Comparison of ENCODE assay signal across 1 cellular context in genomic region chr20:3924304-3925112, GRCh38.
TF ChIP-seq lines count a peak whose summit lies in the region.

No MANE protein-coding gene starts in this region.

TF ChIP-seq in HepG2, 621 proteins besides CTCF, POLR2A, EP300 and RAD21 (continues in another document):
- TF ChIP-seq FOXK2 (IDR thresholded peaks at IDR 0.05) (no peak), PAF1 (CRISPR knock-in tag; IDR thresholded peaks at IDR 0.05) (no peak), ZNF761 (CRISPR knock-in tag; conservative IDR thresholded peaks at IDR 0.05) (no peak), RBM22 (optimal IDR thresholded peaks at IDR 0.05; ENCODE audit: low read length) (peak; percentile 98), AGO2 (optimal IDR thresholded peaks at IDR 0.05; ENCODE audit: low read depth, low read length) (peak; percentile 93), PRPF4 (IDR thresholded peaks at IDR 0.05; ENCODE audit: low read depth, low read length, poor library complexity, severe bottlenecking) (no peak), BCL6 (CRISPR knock-in tag; IDR thresholded peaks at IDR 0.05) (no peak), LRRFIP1 (CRISPR knock-in tag; conservative IDR thresholded peaks at IDR 0.05) (no peak), ZNF547 (CRISPR knock-in tag; IDR thresholded peaks at IDR 0.05) (peak; percentile 47; the same call in 1 of the 2 replicates), SALL1 (CRISPR knock-in tag; IDR thresholded peaks at IDR 0.05) (no peak), E2F2 (CRISPR knock-in tag; IDR thresholded peaks at IDR 0.05; ENCODE audit: borderline replicate concordance) (no peak), REL (CRISPR knock-in tag; conservative IDR thresholded peaks at IDR 0.05) (no peak), RFX5 (IDR thresholded peaks at IDR 0.05; ENCODE audit: low read depth, low read length) (no peak), ZSCAN12 (CRISPR knock-in tag; IDR thresholded peaks at IDR 0.05) (no peak), ZC3H13 (CRISPR knock-in tag; IDR thresholded peaks at IDR 0.05) (no peak), ZNF749 (CRISPR knock-in tag; IDR thresholded peaks at IDR 0.05; ENCODE audit: borderline replicate concordance) (0 out of 2 replicates have a peak, but pooled peaks have one; percentile 26), ARNTL (CRISPR knock-in tag; IDR thresholded peaks at IDR 0.05) (no peak), ZNF256 (CRISPR knock-in tag; conservative IDR thresholded peaks at IDR 0.05) (no peak), RARA (CRISPR knock-in tag; IDR thresholded peaks at IDR 0.05) (no peak), ZHX2 (IDR thresholded peaks at IDR 0.05; ENCODE audit: low read depth) (no peak), ZHX2 (CRISPR knock-in tag; IDR thresholded peaks at IDR 0.05; ENCODE audit: borderline replicate concordance) (no peak), MTF1 (CRISPR knock-in tag; IDR thresholded peaks at IDR 0.05) (no peak), SNAI1 (CRISPR knock-in tag; IDR thresholded peaks at IDR 0.05; ENCODE audit: borderline replicate concordance) (no peak), ZNF792 (CRISPR knock-in tag; IDR thresholded peaks at IDR 0.05) (no peak), PHB2 (IDR thresholded peaks at IDR 0.05; ENCODE audit: partially characterized antibody) (no peak), HES4 (CRISPR knock-in tag; IDR thresholded peaks at IDR 0.05; ENCODE audit: borderline replicate concordance) (0 out of 2 replicates have a peak, but pooled peaks have one; percentile 49), SIN3A (IDR thresholded peaks at IDR 0.05; ENCODE audit: borderline replicate concordance, low read depth, low read length) (no peak), THAP11 (CRISPR knock-in tag; IDR thresholded peaks at IDR 0.05) (no peak), HNF4G (IDR thresholded peaks at IDR 0.05; ENCODE audit: borderline replicate concordance, low read depth, low read length) (no peak), HNF4G (CRISPR knock-in tag; IDR thresholded peaks at IDR 0.05; ENCODE audit: borderline replicate concordance, low read depth) (no peak), ZNF710 (CRISPR knock-in tag; IDR thresholded peaks at IDR 0.05; ENCODE audit: borderline replicate concordance) (no peak), SP4 (CRISPR knock-in tag; IDR thresholded peaks at IDR 0.05) (0 out of 2 replicates have a peak, but pooled peaks have one; percentile 34)
- TF ChIP-seq, protein P1, sequence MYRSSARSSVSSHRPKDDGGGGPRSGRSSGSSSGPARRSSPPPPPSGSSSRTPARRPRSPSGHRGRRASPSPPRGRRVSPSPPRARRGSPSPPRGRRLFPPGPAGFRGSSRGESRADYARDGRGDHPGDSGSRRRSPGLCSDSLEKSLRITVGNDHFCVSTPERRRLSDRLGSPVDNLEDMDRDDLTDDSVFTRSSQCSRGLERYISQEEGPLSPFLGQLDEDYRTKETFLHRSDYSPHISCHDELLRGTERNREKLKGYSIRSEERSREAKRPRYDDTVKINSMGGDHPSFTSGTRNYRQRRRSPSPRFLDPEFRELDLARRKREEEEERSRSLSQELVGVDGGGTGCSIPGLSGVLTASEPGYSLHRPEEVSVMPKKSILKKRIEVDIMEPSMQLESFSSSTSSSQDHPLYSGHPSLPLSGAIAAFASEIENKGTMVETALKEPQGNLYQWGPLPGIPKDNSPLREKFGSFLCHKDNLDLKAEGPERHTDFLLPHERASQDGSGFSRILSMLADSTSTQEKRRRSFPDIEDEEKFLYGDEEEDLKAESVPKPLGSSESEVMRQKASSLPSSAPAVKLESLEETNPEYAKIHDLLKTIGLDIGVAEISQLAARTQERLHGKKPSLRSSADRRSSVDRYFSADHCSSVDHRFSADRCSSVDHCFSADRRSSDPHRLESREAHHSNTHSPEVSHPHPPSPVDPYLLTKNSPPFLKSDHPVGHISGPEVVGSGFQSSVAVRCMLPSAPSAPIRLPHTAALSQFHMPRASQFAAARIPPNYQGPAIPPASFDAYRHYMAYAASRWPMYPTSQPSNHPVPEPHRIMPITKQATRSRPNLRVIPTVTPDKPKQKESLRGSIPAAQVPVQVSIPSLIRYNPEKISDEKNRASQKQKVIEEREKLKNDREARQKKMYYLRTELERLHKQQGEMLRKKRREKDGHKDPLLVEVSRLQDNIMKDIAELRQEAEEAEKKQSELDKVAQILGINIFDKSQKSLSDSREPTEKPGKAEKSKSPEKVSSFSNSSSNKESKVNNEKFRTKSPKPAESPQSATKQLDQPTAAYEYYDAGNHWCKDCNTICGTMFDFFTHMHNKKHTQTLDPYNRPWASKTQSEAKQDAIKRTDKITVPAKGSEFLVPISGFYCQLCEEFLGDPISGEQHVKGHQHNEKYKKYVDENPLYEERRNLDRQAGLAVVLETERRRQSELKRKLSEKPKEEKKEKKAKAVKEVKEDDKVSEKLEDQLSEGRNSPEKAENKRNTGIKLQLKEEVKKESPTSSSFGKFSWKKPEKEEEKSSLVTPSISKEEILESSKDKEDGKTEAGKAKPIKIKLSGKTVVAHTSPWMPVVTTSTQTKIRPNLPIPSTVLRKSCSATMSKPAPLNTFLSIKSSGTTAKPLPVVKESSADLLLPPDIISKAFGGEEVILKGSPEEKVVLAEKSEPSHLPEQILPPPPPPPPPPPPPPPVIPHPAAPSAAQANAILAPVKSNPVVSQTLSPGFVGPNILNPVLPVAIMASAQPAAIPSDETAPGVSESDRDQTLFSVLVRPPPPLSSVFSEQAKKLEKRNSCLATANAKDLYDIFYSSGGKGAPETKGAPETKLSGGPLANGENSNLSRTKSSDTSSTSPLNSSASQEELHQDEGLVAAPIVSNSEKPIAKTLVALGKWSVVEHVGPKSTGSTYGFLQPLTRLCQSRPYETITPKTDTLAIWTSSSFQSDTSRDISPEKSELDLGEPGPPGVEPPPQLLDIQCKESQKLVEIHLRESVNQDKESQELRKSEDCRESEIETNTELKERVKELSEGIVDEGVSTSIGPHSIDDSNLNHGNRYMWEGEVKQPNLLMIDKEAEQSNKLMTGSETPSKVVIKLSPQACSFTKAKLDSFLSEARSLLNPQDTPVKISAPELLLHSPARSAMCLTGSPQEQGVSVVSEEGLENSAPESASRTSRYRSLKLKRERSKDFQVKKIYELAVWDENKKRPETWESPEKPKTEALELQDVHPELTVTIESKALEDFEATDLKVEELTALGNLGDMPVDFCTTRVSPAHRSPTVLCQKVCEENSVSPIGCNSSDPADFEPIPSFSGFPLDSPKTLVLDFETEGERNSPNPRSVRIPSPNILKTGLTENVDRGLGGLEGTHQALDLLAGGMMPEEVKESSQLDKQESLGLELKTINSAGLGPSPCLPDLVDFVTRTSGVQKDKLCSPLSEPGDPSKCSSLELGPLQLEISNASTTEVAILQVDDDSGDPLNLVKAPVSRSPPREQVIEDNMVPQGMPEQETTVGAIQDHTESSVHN (CRISPR knock-in tag; IDR thresholded peaks at IDR 0.05): no peak
- TF ChIP-seq, protein P2, sequence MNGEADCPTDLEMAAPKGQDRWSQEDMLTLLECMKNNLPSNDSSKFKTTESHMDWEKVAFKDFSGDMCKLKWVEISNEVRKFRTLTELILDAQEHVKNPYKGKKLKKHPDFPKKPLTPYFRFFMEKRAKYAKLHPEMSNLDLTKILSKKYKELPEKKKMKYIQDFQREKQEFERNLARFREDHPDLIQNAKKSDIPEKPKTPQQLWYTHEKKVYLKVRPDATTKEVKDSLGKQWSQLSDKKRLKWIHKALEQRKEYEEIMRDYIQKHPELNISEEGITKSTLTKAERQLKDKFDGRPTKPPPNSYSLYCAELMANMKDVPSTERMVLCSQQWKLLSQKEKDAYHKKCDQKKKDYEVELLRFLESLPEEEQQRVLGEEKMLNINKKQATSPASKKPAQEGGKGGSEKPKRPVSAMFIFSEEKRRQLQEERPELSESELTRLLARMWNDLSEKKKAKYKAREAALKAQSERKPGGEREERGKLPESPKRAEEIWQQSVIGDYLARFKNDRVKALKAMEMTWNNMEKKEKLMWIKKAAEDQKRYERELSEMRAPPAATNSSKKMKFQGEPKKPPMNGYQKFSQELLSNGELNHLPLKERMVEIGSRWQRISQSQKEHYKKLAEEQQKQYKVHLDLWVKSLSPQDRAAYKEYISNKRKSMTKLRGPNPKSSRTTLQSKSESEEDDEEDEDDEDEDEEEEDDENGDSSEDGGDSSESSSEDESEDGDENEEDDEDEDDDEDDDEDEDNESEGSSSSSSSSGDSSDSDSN (CRISPR knock-in tag; IDR thresholded peaks at IDR 0.05): no peak
- TF ChIP-seq, protein P3, sequence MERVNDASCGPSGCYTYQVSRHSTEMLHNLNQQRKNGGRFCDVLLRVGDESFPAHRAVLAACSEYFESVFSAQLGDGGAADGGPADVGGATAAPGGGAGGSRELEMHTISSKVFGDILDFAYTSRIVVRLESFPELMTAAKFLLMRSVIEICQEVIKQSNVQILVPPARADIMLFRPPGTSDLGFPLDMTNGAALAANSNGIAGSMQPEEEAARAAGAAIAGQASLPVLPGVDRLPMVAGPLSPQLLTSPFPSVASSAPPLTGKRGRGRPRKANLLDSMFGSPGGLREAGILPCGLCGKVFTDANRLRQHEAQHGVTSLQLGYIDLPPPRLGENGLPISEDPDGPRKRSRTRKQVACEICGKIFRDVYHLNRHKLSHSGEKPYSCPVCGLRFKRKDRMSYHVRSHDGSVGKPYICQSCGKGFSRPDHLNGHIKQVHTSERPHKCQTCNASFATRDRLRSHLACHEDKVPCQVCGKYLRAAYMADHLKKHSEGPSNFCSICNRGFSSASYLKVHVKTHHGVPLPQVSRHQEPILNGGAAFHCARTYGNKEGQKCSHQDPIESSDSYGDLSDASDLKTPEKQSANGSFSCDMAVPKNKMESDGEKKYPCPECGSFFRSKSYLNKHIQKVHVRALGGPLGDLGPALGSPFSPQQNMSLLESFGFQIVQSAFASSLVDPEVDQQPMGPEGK (CRISPR knock-in tag; IDR thresholded peaks at IDR 0.05): no peak
